ENCODE assay signal across 1 cellular context in genomic region chr12:56151672-56152131, GRCh38.
TF ChIP-seq lines count a peak whose summit lies in the region.

No MANE protein-coding gene starts in this region.

TF ChIP-seq in GM23338, 12 proteins besides CTCF, POLR2A, EP300 and RAD21 (continued from another document):
- TF ChIP-seq ZNF331 (CRISPR knock-in tag; IDR thresholded peaks at IDR 0.05; ENCODE audit: low read depth), result no peak
- TF ChIP-seq REST (IDR thresholded peaks at IDR 0.05; ENCODE audit: unreplicated experiment), result no peak
TF ChIP-seq in GM23338: peak in this region for 0.
